ENCODE assay signal across 8 cellular contexts in the genomic region with DNA sequence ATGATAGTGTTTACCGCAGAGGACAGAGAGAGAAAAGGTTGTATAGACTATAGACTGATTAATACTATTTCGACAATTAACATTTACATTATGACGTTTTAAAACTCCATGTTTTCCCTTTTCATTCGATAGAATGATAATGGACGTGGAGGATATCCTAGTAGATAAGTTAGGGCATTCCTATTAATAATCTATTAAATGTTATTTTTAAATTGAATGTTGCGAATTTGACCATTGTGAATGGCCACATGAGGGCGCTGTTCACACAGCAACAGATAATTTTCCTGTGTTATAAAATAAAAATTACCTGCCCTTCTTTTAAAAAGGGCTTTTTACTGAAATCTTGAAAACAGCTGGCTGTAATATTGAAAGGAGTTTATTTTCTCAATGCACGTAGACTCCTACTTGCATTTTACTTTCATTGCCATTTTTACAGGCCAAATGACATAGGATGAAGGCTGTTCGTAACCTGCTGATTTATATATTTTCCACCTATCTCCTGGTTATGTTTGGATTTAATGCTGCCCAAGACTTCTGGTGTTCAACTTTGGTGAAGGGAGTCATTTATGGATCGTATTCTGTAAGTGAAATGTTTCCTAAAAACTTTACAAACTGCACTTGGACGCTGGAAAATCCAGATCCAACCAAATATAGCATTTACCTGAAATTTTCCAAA. TPM values are rescaled to one million over a fixed set of nuclear protein-coding genes. Genes with fewer than 3 reads are reported as not detected.
DNase-seq lines count a peak whose midpoint lies in the region; ATAC-seq, FAIRE-seq and TF ChIP-seq lines count a peak whose summit lies in the region.

No MANE protein-coding gene starts in this region.

- peak; percentile 26 for TF ChIP-seq CTCF in mucosa of descending colon (IDR thresholded peaks at IDR 0.05)
- TF ChIP-seq CTCF in natural killer cell (IDR thresholded peaks at IDR 0.05) = no peak

- ATAC-seq in mucosa of descending colon (no peak), natural killer cell (no peak)

- no peak overlapping the region for H3K4me3 Mint-ChIP-seq in natural killer cell

- peaks cover 0 to 5% of the 10 kb centered on the region in 2 donors for H3K9me3 Mint-ChIP-seq in natural killer cell

- H3K27me3 Mint-ChIP-seq in natural killer cell (ENCODE audit: low read depth in 2 of 2) = peaks cover 26 to 32% of the 10 kb centered on the region in 2 donors

- no peak overlapping the region for H3K27ac Mint-ChIP-seq in natural killer cell

- DNase-seq in ELR (ENCODE audit: low read depth) (peak; percentile 47), NCI-H82 (lab: John Stamatoyannopoulos, UW) (peak; percentile 54), mucosa of descending colon (peak in 1 of 3 donors; percentile 40), natural killer cell (no peak), NCI-H1048 (lab: John Stamatoyannopoulos, UW) (no peak)
- no peak for DNase-seq in activated effector memory CD4-positive, alpha-beta T cell treated with Interleukin-2 at 50 U/mL for 16 hours

- intact Hi-C loops in mucosa of descending colon (cut with DNase I, micrococcal nuclease) (no loop called here), natural killer cell (cut with micrococcal nuclease) (no loop called here)

- peak; percentile 64 for FAIRE-seq in A204.1 (lab: Jason Lieb, UNC)

- H3K36me3 ChIP-seq in mucosa of descending colon (ENCODE audit: low read depth) = no peaks in the 10 kb centered on the region

- peak overlapping the region; percentile 91 for H3K27ac ChIP-seq in cingulate gyrus (ENCODE audit: low read depth, low read length)

- H3K4me1 ChIP-seq in mucosa of descending colon (ENCODE audit: low read depth) = peaks cover 5% of the 10 kb centered on the region

- no peaks in the 10 kb centered on the region for H3K9me3 ChIP-seq in mucosa of descending colon

- no peaks in the 10 kb centered on the region for H3K36me3 Mint-ChIP-seq in natural killer cell

- no peak overlapping the region for H3K4me3 ChIP-seq in mucosa of descending colon

- H3K4me1 Mint-ChIP-seq in natural killer cell = peaks cover 28 to 33% of the 10 kb centered on the region in 2 donors

RNA-seq across cellular contexts. Expression of gene ADGRB3, which starts 3.3 kb away (rescaled TPM):
- total RNA-seq in mucosa of descending colon (1 to 10 TPM in 1 of 3 donors, under 1 TPM in 2; 0.43 to 7.8 (median 0.72) TPM), natural killer cell (not detected)

Comparison
In these comparisons a context has a peak if more than half of its experiments do, and no peak if none do; other contexts are left out.
1. DNase-seq: peak in ELR (single experiment) and NCI-H82 (single experiment); none in natural killer cell (single experiment), activated effector memory CD4-positive, alpha-beta T cell treated with Interleukin-2 at 50 U/mL for 16 hours (single experiment) and NCI-H1048 (single experiment).